In genomic region chr4:1739358-1739757, GRCh38 we compare ENCODE assay signal across 15 cellular contexts. TPM values are rescaled to one million over a fixed set of nuclear protein-coding genes. Genes with fewer than 3 reads are reported as not detected.
DNase-seq lines count a peak whose midpoint lies in the region; ATAC-seq, FAIRE-seq and TF ChIP-seq lines count a peak whose summit lies in the region.
"Had no signal": no experiment of that assay in that cellular context is flagged by ENCODE, and none has a peak within 500 bp of the region (broad histone marks: within the 10 kb centered on the region; RNA-seq: fewer than 3 reads in every experiment).

No MANE protein-coding gene starts in this region.

- no peak overlapping the region for H3K27ac ChIP-seq in DND-41 (ENCODE audit: low read length)
- H3K27ac ChIP-seq in K562 (ENCODE audit: extremely low read depth, low read depth, low read length), result no peak overlapping the region
- H3K27ac ChIP-seq in neutrophil, result peak overlapping the region; percentile 13
- H3K27ac ChIP-seq in breast epithelium, result no peak overlapping the region
- H3K27ac ChIP-seq: KMS-11 had no signal

- H3K36me3 ChIP-seq in DND-41 (ENCODE audit: insufficient read depth, low read length) (peaks cover 94% of the 10 kb centered on the region), K562 (ENCODE audit: control insufficient read depth, insufficient read depth, low read length) (peaks cover 96% of the 10 kb centered on the region), neutrophil (peaks cover 99% of the 10 kb centered on the region), breast epithelium (no peaks in the 10 kb centered on the region)

- DNase-seq in DND-41 (no peak), K562 (ENCODE audit: extremely low read depth in 1 of 4, low spot score in 3 of 4) (no peak), breast epithelium (ENCODE audit: low spot score in 2 of 2) (no peak)
- DNase-seq: ACHN; BE2C; CD4-positive, alpha-beta memory T cell; DMS153; DMS79; GF-D8 had no signal

- peaks cover 20% of the 10 kb centered on the region; the same call in 1 of the 2 replicates for H3K79me2 ChIP-seq in DND-41 (ENCODE audit: insufficient read depth, low read length)
- no peaks in the 10 kb centered on the region for H3K79me2 ChIP-seq in K562 (ENCODE audit: control insufficient read depth, insufficient read depth, low read length)

- H2AFZ ChIP-seq in DND-41 (ENCODE audit: low read depth, low read length) (no peak overlapping the region), K562 (ENCODE audit: low read depth, low read length) (no peak overlapping the region)

- ATAC-seq in DND-41 (ENCODE audit: insufficient read depth, low read depth) (0 out of 3 replicates have a peak, but pooled peaks have one; percentile 12), K562 (no peak), HG03025 (IDR thresholded peaks at IDR 0.05; ENCODE audit: low FRiP score, unreplicated experiment) (no peak)

- in situ Hi-C loops in K562 (cut with MboI), result no loop called here

- intact Hi-C loops in K562 (cut with micrococcal nuclease) (no loop called here), breast epithelium (cut with DNase I; ENCODE audit: low total_unique reads) (no loop called here)

- BruUV-seq in K562 (replicated peaks; lab: Mats Ljungman, UMichigan), result no TSS peak

- H3K9me1 ChIP-seq in K562 (ENCODE audit: control insufficient read depth, insufficient read depth, low read length), result no peaks in the 10 kb centered on the region

- H3K4me2 ChIP-seq in DND-41 (ENCODE audit: insufficient read depth, low read length) (no peak overlapping the region), K562 (ENCODE audit: insufficient read depth, low read length) (no peak overlapping the region)
- H3K4me2 ChIP-seq: KMS-11 had no signal

- no peak for TF ChIP-seq EP300 in K562 (IDR thresholded peaks at IDR 0.05; ENCODE audit: low read length)

- no peak for FAIRE-seq in K562 (lab: Jason Lieb, UNC)
- FAIRE-seq: A204.1 had no signal

- CTCF ChIA-PET in K562 (lab: Yijun Ruan, JAX; ENCODE audit: low intra/inter-chr PET ratio), result no interaction called here

- H3K27me3 ChIP-seq in DND-41 (ENCODE audit: insufficient read depth, low read length, poor library complexity) (no peaks in the 10 kb centered on the region), K562 (ENCODE audit: control insufficient read depth in 2 of 2, insufficient read depth in 2 of 2, low read length in 2 of 2) (no peaks in the 10 kb centered on the region), neutrophil (no peaks in the 10 kb centered on the region), breast epithelium (no peaks in the 10 kb centered on the region)
- H3K27me3 ChIP-seq: BE2C had no signal

- WGBS in K562 (ENCODE audit: insufficient coverage, low coverage, missing lambda C conversion rate), result 96% methylated on average over 8 of the region's 9 CpGs

- POLR2A ChIA-PET in K562 (lab: Yijun Ruan, JAX), result interaction anchor here (0.9 to 2.7 kb wide), 2 partner anchors 9 to 69 kb away, joined by 3 to 11 read pairs; no protein-coding TSS in a partner anchor

- H3K9ac ChIP-seq in DND-41 (ENCODE audit: low read depth, low read length), result no peak overlapping the region
- H3K9ac ChIP-seq in K562 (ENCODE audit: insufficient read depth in 1 of 2, low read depth in 2 of 2, low read length in 2 of 2), result no peak overlapping the region
- H3K9ac ChIP-seq: KMS-11 had no signal

- H4K20me1 ChIP-seq in DND-41 (ENCODE audit: insufficient read depth, low read length) (peaks cover 35% of the 10 kb centered on the region), K562 (replicated peaks; ENCODE audit: control insufficient read depth, insufficient read depth, low read length) (no peaks in the 10 kb centered on the region)

- TF ChIP-seq RAD21 in K562 (CRISPR knock-in tag; conservative IDR thresholded peaks at IDR 0.05 in 1 of 2, IDR thresholded peaks at IDR 0.05 in 1 of 2), result no peak

- TF ChIP-seq POLR2A in K562 (conservative IDR thresholded peaks at IDR 0.05) (no peak; the same call in 1 of the 2 replicates), breast epithelium (IDR thresholded peaks at IDR 0.05) (no peak)

- H3K9me3 ChIP-seq in DND-41 (ENCODE audit: insufficient read depth, low read length, severe bottlenecking) (peaks cover 25% of the 10 kb centered on the region), K562 (replicated peaks; ENCODE audit: control insufficient read depth, insufficient read depth, low read depth, low read length) (peaks cover 8% of the 10 kb centered on the region), neutrophil (peaks cover 8% of the 10 kb centered on the region), breast epithelium (peaks cover 11 to 14% of the 10 kb centered on the region in 2 donors)
- H3K9me3 ChIP-seq: BE2C, HAP-1 had no signal

- no peak for TF ChIP-seq CTCF in DND-41 (IDR thresholded peaks at IDR 0.05; ENCODE audit: borderline replicate concordance, extremely low read depth, low read length, poor library complexity, severe bottlenecking)
- no peak for TF ChIP-seq CTCF in K562 (IDR thresholded peaks at IDR 0.05 in 2 of 3, conservative IDR thresholded peaks at IDR 0.05 in 1 of 3; ENCODE audit: insufficient read depth in 2 of 3, low read depth in 1 of 3, low read length in 3 of 3)
- no peak for TF ChIP-seq CTCF in neutrophil (IDR thresholded peaks at IDR 0.05)
- TF ChIP-seq CTCF in breast epithelium (IDR thresholded peaks at IDR 0.05), result no peak

- H3K4me3 ChIP-seq in DND-41 (ENCODE audit: low read depth in 1 of 2, low read length in 2 of 2) (no peak overlapping the region), K562 (no peak overlapping the region), neutrophil (ENCODE audit: low read depth in 1 of 2, low read length in 1 of 2) (no peak overlapping the region), breast epithelium (no peak overlapping the region)
- H3K4me3 ChIP-seq: HAP-1 had no signal

- H3K4me1 ChIP-seq in DND-41 (ENCODE audit: insufficient read depth, low read length) (no peaks in the 10 kb centered on the region), K562 (replicated peaks in 1 of 2; ENCODE audit: control insufficient read depth in 2 of 2, insufficient read depth in 2 of 2, low read length in 2 of 2) (peaks cover 0 to 22% of the 10 kb centered on the region in 2 experiments; a peak in 2 of 5 replicates), neutrophil (ENCODE audit: control insufficient read depth in 1 of 2, insufficient read depth in 1 of 2, low read depth in 1 of 2, low read length in 1 of 2) (no peaks in the 10 kb centered on the region), breast epithelium (no peaks in the 10 kb centered on the region)
- H3K4me1 ChIP-seq: BE2C, HAP-1 had no signal

RNA-seq across cellular contexts. Expression of gene TACC3, which starts 18.0 kb away (rescaled TPM):
- 114 and 225 TPM in 2 replicates for total RNA-seq in K562 (2011; cell fraction: chromatin; rRNA removed; ENCODE audit: low replicate concordance)
- 114 and 126 TPM in 2 replicates for total RNA-seq in K562 (2011; cell fraction: nucleolus; rRNA removed)
- 94.5 and 103 TPM in 2 replicates for total RNA-seq in K562 (2011; cell fraction: nucleoplasm; rRNA removed)
- 66.3 and 80.2 TPM in 2 replicates for total RNA-seq in K562 (2014; rRNA removed)
- 47.1 and 49.7 TPM in 2 replicates for total RNA-seq in K562 (2014; rRNA removed; fragmentation: Illumina TruSeq; extraction: Trizol)
- 52.1 and 55.6 TPM in 2 replicates for total RNA-seq in K562 (2015; rRNA removed; fragmentation: Illumina TruSeq; extraction: Trizol)
- total RNA-seq in K562 (2021), result 112 and 122 TPM in 2 replicates
- polyA plus RNA-seq in K562 (2011; rRNA removed), result 50.3 and 50.8 TPM in 2 replicates
- 45.2 and 61.0 TPM in 2 replicates for polyA plus RNA-seq in K562 (2011; cell fraction: cytosol; rRNA removed)
- 150 and 212 TPM in 2 replicates for polyA plus RNA-seq in K562 (2011; cell fraction: nucleus; rRNA removed)
- polyA plus RNA-seq in K562 (2012), result 93.9 and 100.0 TPM in 2 replicates
- 95.2 and 122 TPM in 2 replicates for polyA plus RNA-seq in K562 (2014; fragmentation: Illumina TruSeq; extraction: Trizol)
- polyA plus RNA-seq in K562 (2014; fragmentation: Nextera tagmentation; extraction: Ambion mirVana), result 1 to 10 TPM; 1.9 to 2.8 TPM
- polyA plus RNA-seq in K562 (2014; rRNA removed), result 90.1 and 102 TPM in 2 replicates
- polyA minus RNA-seq in K562 (2011; rRNA and poly(A)+ RNA removed), result 16.5 and 18.3 TPM in 2 replicates
- 37.4 and 55.6 TPM in 2 replicates for polyA minus RNA-seq in K562 (2011; cell fraction: cytosol; rRNA and poly(A)+ RNA removed)
- 40.5 and 49.1 TPM in 2 replicates for polyA minus RNA-seq in K562 (2011; cell fraction: nucleus; rRNA and poly(A)+ RNA removed)
- 1 to 10 TPM; 4.1 to 7.8 (median 4.9) TPM for total RNA-seq in breast epithelium

RNA-seq across cellular contexts. Expression of gene TMEM129, which starts 18.2 kb away (rescaled TPM):
- total RNA-seq in K562 (2011; cell fraction: chromatin; rRNA removed; ENCODE audit: low replicate concordance), result 25.4 and 79.9 TPM in 2 replicates
- total RNA-seq in K562 (2011; cell fraction: nucleolus; rRNA removed), result 85.2 and 91.1 TPM in 2 replicates
- total RNA-seq in K562 (2011; cell fraction: nucleoplasm; rRNA removed), result 51.7 and 55.1 TPM in 2 replicates
- total RNA-seq in K562 (2014; rRNA removed), result 34.3 and 44.0 TPM in 2 replicates
- total RNA-seq in K562 (2014; rRNA removed; fragmentation: Illumina TruSeq; extraction: Trizol), result 5.8 and 7.8 TPM in 2 replicates
- 18.4 and 20.4 TPM in 2 replicates for total RNA-seq in K562 (2015; rRNA removed; fragmentation: Illumina TruSeq; extraction: Trizol)
- total RNA-seq in K562 (2021), result 40.0 and 40.3 TPM in 2 replicates
- 17.9 and 28.9 TPM in 2 replicates for polyA plus RNA-seq in K562 (2011; rRNA removed)
- 37.3 and 93.7 TPM in 2 replicates for polyA plus RNA-seq in K562 (2011; cell fraction: cytosol; rRNA removed)
- 100 and 135 TPM in 2 replicates for polyA plus RNA-seq in K562 (2011; cell fraction: nucleus; rRNA removed)
- 23.2 and 37.4 TPM in 2 replicates for polyA plus RNA-seq in K562 (2012)
- polyA plus RNA-seq in K562 (2014; fragmentation: Illumina TruSeq; extraction: Trizol), result 18.8 and 24.3 TPM in 2 replicates
- polyA plus RNA-seq in K562 (2014; fragmentation: Nextera tagmentation; extraction: Ambion mirVana), result under 1 TPM; 0.34 to 0.53 TPM
- polyA plus RNA-seq in K562 (2014; rRNA removed), result 42.9 and 47.2 TPM in 2 replicates
- polyA minus RNA-seq in K562 (2011; rRNA and poly(A)+ RNA removed), result 5.4 and 10.2 TPM in 2 replicates
- polyA minus RNA-seq in K562 (2011; cell fraction: cytosol; rRNA and poly(A)+ RNA removed), result 23.7 and 31.6 TPM in 2 replicates
- polyA minus RNA-seq in K562 (2011; cell fraction: nucleus; rRNA and poly(A)+ RNA removed), result 19.1 and 20.1 TPM in 2 replicates
- total RNA-seq in breast epithelium, result 10 to 100 TPM; 40.5 to 47.3 (median 41.6) TPM

RNA-seq across cellular contexts. Expression of gene SLBP, which starts 27.2 kb away (rescaled TPM):
- total RNA-seq in K562 (2011; cell fraction: chromatin; rRNA removed; ENCODE audit: low replicate concordance), result 30.7 and 52.5 TPM in 2 replicates
- total RNA-seq in K562 (2011; cell fraction: nucleolus; rRNA removed), result 27.1 and 28.9 TPM in 2 replicates
- 42.8 and 65.1 TPM in 2 replicates for total RNA-seq in K562 (2011; cell fraction: nucleoplasm; rRNA removed)
- total RNA-seq in K562 (2014; rRNA removed) (185 and 221 TPM in 2 replicates), K562 (2014; rRNA removed; fragmentation: Illumina TruSeq; extraction: Trizol) (161 and 175 TPM in 2 replicates), K562 (2015; rRNA removed; fragmentation: Illumina TruSeq; extraction: Trizol) (148 and 164 TPM in 2 replicates), K562 (2021) (123 and 128 TPM in 2 replicates), breast epithelium (10 to 100 TPM; 45.1 to 52.0 (median 45.6) TPM)
- polyA plus RNA-seq in K562 (2011; rRNA removed) (121 and 191 TPM in 2 replicates), K562 (2014; fragmentation: Illumina TruSeq; extraction: Trizol) (171 and 214 TPM in 2 replicates), K562 (2014; fragmentation: Nextera tagmentation; extraction: Ambion mirVana) (10 to 100 TPM; 49.4 to 81.8 TPM), K562 (2014; rRNA removed) (157 and 162 TPM in 2 replicates)
- polyA plus RNA-seq in K562 (2011; cell fraction: cytosol; rRNA removed), result 86.2 and 92.0 TPM in 2 replicates
- polyA plus RNA-seq in K562 (2011; cell fraction: nucleus; rRNA removed), result 39.9 and 51.3 TPM in 2 replicates
- 91.7 and 104 TPM in 2 replicates for polyA plus RNA-seq in K562 (2012)
- polyA minus RNA-seq in K562 (2011; rRNA and poly(A)+ RNA removed), result 103 and 121 TPM in 2 replicates
- 51.2 and 63.8 TPM in 2 replicates for polyA minus RNA-seq in K562 (2011; cell fraction: cytosol; rRNA and poly(A)+ RNA removed)
- polyA minus RNA-seq in K562 (2011; cell fraction: nucleus; rRNA and poly(A)+ RNA removed), result 14.9 and 23.8 TPM in 2 replicates

RNA-seq across cellular contexts. Expression of gene FGFR3, which starts 53.7 kb away (rescaled TPM):
- total RNA-seq in K562 (2011; cell fraction: chromatin; rRNA removed; ENCODE audit: low replicate concordance), result 54.4 and 166 TPM in 2 replicates
- 200 and 208 TPM in 2 replicates for total RNA-seq in K562 (2011; cell fraction: nucleolus; rRNA removed)
- 76.8 and 80.7 TPM in 2 replicates for total RNA-seq in K562 (2011; cell fraction: nucleoplasm; rRNA removed)
- total RNA-seq in K562 (2014; rRNA removed), result 39.9 and 43.8 TPM in 2 replicates
- 6.3 and 6.5 TPM in 2 replicates for total RNA-seq in K562 (2014; rRNA removed; fragmentation: Illumina TruSeq; extraction: Trizol)
- 12.7 and 14.1 TPM in 2 replicates for total RNA-seq in K562 (2015; rRNA removed; fragmentation: Illumina TruSeq; extraction: Trizol)
- total RNA-seq in K562 (2021), result 47.8 and 60.4 TPM in 2 replicates
- polyA plus RNA-seq in K562 (2011; rRNA removed), result 20.4 and 21.7 TPM in 2 replicates
- 18.7 and 54.2 TPM in 2 replicates for polyA plus RNA-seq in K562 (2011; cell fraction: cytosol; rRNA removed)
- polyA plus RNA-seq in K562 (2011; cell fraction: nucleus; rRNA removed), result 176 and 334 TPM in 2 replicates
- 15.0 and 22.4 TPM in 2 replicates for polyA plus RNA-seq in K562 (2012)
- polyA plus RNA-seq in K562 (2014; fragmentation: Illumina TruSeq; extraction: Trizol), result 8.4 and 22.9 TPM in 2 replicates
- 1 to 10 TPM; 1.2 to 1.7 TPM for polyA plus RNA-seq in K562 (2014; fragmentation: Nextera tagmentation; extraction: Ambion mirVana)
- 48.9 and 51.5 TPM in 2 replicates for polyA plus RNA-seq in K562 (2014; rRNA removed)
- polyA minus RNA-seq in K562 (2011; rRNA and poly(A)+ RNA removed), result 3.9 and 9.3 TPM in 2 replicates
- polyA minus RNA-seq in K562 (2011; cell fraction: cytosol; rRNA and poly(A)+ RNA removed), result 30.2 and 37.6 TPM in 2 replicates
- 59.1 and 74.0 TPM in 2 replicates for polyA minus RNA-seq in K562 (2011; cell fraction: nucleus; rRNA and poly(A)+ RNA removed)
- 1 to 10 TPM in 2 of 3 donors, under 1 TPM in 1; 0.80 to 3.5 (median 2.0) TPM for total RNA-seq in breast epithelium
- polyA plus RNA-seq: CD14-positive monocyte; CD4-positive, alpha-beta memory T cell had no signal

RNA-seq across cellular contexts. Expression of gene FAM53A, which starts 55.2 kb away (rescaled TPM):
- total RNA-seq in K562 (2011; cell fraction: chromatin; rRNA removed; ENCODE audit: low replicate concordance), result 3.4 and 8.9 TPM in 2 replicates
- 2.8 and 3.7 TPM in 2 replicates for total RNA-seq in K562 (2011; cell fraction: nucleolus; rRNA removed)
- total RNA-seq in K562 (2011; cell fraction: nucleoplasm; rRNA removed), result 2.1 and 2.4 TPM in 2 replicates
- total RNA-seq in K562 (2014; rRNA removed), result 1.8 and 2.6 TPM in 2 replicates
- total RNA-seq in K562 (2014; rRNA removed; fragmentation: Illumina TruSeq; extraction: Trizol), result 0.76 TPM in 1 of 2 replicates, not detected in the other
- total RNA-seq in K562 (2015; rRNA removed; fragmentation: Illumina TruSeq; extraction: Trizol), result 1.1 TPM in 2 replicates
- 1.6 and 2.0 TPM in 2 replicates for total RNA-seq in K562 (2021)
- 0.53 and 1.3 TPM in 2 replicates for polyA plus RNA-seq in K562 (2011; rRNA removed)
- polyA plus RNA-seq in K562 (2011; cell fraction: cytosol; rRNA removed), result 1.7 and 2.5 TPM in 2 replicates
- polyA plus RNA-seq in K562 (2011; cell fraction: nucleus; rRNA removed), result 1.9 and 2.9 TPM in 2 replicates
- polyA plus RNA-seq in K562 (2012), result 1.4 and 2.1 TPM in 2 replicates
- 0.62 and 1.4 TPM in 2 replicates for polyA plus RNA-seq in K562 (2014; fragmentation: Illumina TruSeq; extraction: Trizol)
- not detected for polyA plus RNA-seq in K562 (2014; fragmentation: Nextera tagmentation; extraction: Ambion mirVana)
- polyA plus RNA-seq in K562 (2014; rRNA removed), result 1.4 and 2.7 TPM in 2 replicates
- polyA minus RNA-seq in K562 (2011; rRNA and poly(A)+ RNA removed), result 0.45 and 1.1 TPM in 2 replicates
- polyA minus RNA-seq in K562 (2011; cell fraction: cytosol; rRNA and poly(A)+ RNA removed), result 2.6 and 3.8 TPM in 2 replicates
- polyA minus RNA-seq in K562 (2011; cell fraction: nucleus; rRNA and poly(A)+ RNA removed), result 1.00 and 1.8 TPM in 2 replicates
- total RNA-seq in breast epithelium, result 1 to 10 TPM; 3.7 to 7.2 (median 4.6) TPM

Comparison
In these comparisons a context has a peak if more than half of its experiments do, and no peak if none do; other contexts are left out.
1. RNA of gene TACC3, which starts 18.0 kb away (total RNA-seq): 47.1 to 225 TPM in K562; 4.1 to 7.8 TPM in breast epithelium; every median in the first group is over 4 times any median in the second.